ENCODE assay signal across 14 cellular contexts in genomic region chr5:180515294-180515693, GRCh38.
"Had no signal": no experiment of that assay in that cellular context is flagged by ENCODE, and none has a peak within 500 bp of the region (broad histone marks: within the 10 kb centered on the region; RNA-seq: fewer than 3 reads in every experiment).

No MANE protein-coding gene starts in this region.

- H3K4me2 ChIP-seq: neural progenitor cell had no signal

- H2AFZ ChIP-seq: neural progenitor cell had no signal

- H3K27ac ChIP-seq: colonic mucosa, neural progenitor cell, psoas muscle, tibial nerve, uterus had no signal

- H3K9me3 Mint-ChIP-seq: central memory CD8-positive, alpha-beta T cell; stimulated activated naive CD8-positive, alpha-beta T cell treated with anti-CD3 and anti-CD28 coated beads, Interleukin-15, Interleukin-2, amounts not matched to agents 100 ng/mL and 50 ng/mL, for 24 hours; T-helper 2 cell treated with Interferon-gamma antibody and Interleukin-4, amounts not matched to agents 5 μg/mL and 100 μg/mL, for 36 hours had no signal

- H3K4me1 Mint-ChIP-seq: neural progenitor cell had no signal

- H3K36me3 ChIP-seq: colonic mucosa, neural progenitor cell, tibial nerve, uterus had no signal

- H3K4me3 ChIP-seq: colonic mucosa, neural progenitor cell, psoas muscle, tibial nerve, uterus had no signal

- ATAC-seq: activated CD4-positive, alpha-beta T cell treated with anti-CD3 and anti-CD28 coated beads for 36 hours; left ventricle myocardium superior; psoas muscle; right cardiac atrium had no signal

- H3K9me3 ChIP-seq: colonic mucosa, psoas muscle, tibial nerve, uterus had no signal

- DNase-seq: activated CD4-positive, alpha-beta T cell treated with anti-CD3 and anti-CD28 coated beads for 36 hours; activated CD4-positive, alpha-beta T cell treated with anti-CD3 and anti-CD28 coated beads, Interleukin-2, amount 50 U/mL, for 48 hours; aorta; colonic mucosa; left ventricle myocardium superior; mesendoderm; psoas muscle; right cardiac atrium; uterus had no signal

- H3K4me3 Mint-ChIP-seq: activated CD4-positive, alpha-beta T cell treated with anti-CD3 and anti-CD28 coated beads for 36 hours; central memory CD8-positive, alpha-beta T cell; neural progenitor cell; stimulated activated naive CD8-positive, alpha-beta T cell treated with anti-CD3 and anti-CD28 coated beads, Interleukin-15, Interleukin-2, amounts not matched to agents 100 ng/mL and 50 ng/mL, for 24 hours; T-helper 2 cell treated with Interferon-gamma antibody and Interleukin-4, amounts not matched to agents 5 μg/mL and 100 μg/mL, for 36 hours had no signal

- H3K27me3 Mint-ChIP-seq: activated CD4-positive, alpha-beta T cell treated with anti-CD3 and anti-CD28 coated beads for 36 hours; central memory CD8-positive, alpha-beta T cell; stimulated activated naive CD8-positive, alpha-beta T cell treated with anti-CD3 and anti-CD28 coated beads, Interleukin-15, Interleukin-2, amounts not matched to agents 100 ng/mL and 50 ng/mL, for 24 hours had no signal

- H3K27ac Mint-ChIP-seq: activated CD4-positive, alpha-beta T cell treated with anti-CD3 and anti-CD28 coated beads for 36 hours; neural progenitor cell; stimulated activated naive CD8-positive, alpha-beta T cell treated with anti-CD3 and anti-CD28 coated beads, Interleukin-15, Interleukin-2, amounts not matched to agents 100 ng/mL and 50 ng/mL, for 24 hours; T-helper 2 cell treated with Interferon-gamma antibody and Interleukin-4, amounts not matched to agents 5 μg/mL and 100 μg/mL, for 36 hours had no signal

- H3K4me1 ChIP-seq: colonic mucosa, neural progenitor cell, psoas muscle, uterus had no signal

- H3K27me3 ChIP-seq: colonic mucosa, neural progenitor cell, tibial nerve, uterus had no signal

- H3K9ac ChIP-seq: neural progenitor cell had no signal
